Comparison of ENCODE assay signal across 25 cellular contexts in the genomic region with DNA sequence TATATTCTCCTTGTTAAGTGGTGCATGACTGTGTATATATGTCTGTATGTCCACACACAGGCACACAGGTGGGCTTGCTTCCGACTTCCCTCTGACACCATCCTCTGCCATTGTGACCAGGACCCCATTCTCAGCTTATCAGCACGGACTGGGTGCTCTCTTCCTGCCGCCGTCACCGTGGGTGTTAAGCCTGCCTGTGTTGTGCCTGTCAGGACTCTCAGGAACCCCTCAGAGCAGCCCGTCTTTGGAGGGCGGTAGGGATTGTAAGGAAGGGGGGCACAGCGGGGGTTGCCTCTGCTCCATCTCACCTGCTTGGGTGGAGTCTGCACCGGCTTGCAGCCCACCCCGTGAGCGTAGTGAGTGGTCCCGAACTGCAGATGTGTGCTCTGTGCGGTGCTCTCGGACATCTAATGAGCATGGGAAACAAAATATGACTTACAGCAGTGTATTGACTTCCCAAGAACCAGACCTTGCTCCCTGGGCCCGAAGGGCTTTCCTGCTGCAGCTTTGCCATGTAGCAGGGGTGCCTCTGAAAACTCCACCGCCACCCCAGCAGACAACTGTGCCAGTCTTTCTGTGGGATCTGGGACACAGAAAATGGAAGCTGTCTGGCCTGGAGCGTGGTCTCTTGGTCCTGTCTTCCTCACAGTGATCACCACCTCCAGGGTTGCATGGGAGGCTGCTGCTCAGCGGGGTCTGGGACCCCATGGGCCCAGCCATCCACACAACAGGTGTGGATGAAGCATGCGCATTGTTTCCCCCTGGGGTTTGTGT.
"Had no signal": no experiment of that assay in that cellular context is flagged by ENCODE, and none has a peak within 500 bp of the region (broad histone marks: within the 10 kb centered on the region; RNA-seq: fewer than 3 reads in every experiment).

No MANE protein-coding gene starts in this region.

- H3K27ac Mint-ChIP-seq: activated CD4-positive, alpha-beta memory T cell treated with anti-CD3 and anti-CD28 coated beads, Interleukin-2, amount 10 ng/mL, durations not matched to agents 7 days and 5 days; activated CD4-positive, alpha-beta T cell treated with anti-CD3 and anti-CD28 coated beads, Interleukin-2, amount 10 ng/mL, durations not matched to agents 7 days and 5 days; activated naive CD4-positive, alpha-beta T cell treated with anti-CD3 and anti-CD28 coated beads, Interleukin-2, amount 50 U/mL, for 24 hours; activated naive CD8-positive, alpha-beta T cell treated with anti-CD3 and anti-CD28 coated beads, Interleukin-2, amount 50 U/mL, for 24 hours; activated T-helper 2 cell treated with anti-CD3 and anti-CD28 coated beads, Interferon-gamma antibody, Interleukin-2, Interleukin-4, amounts not matched to agents 10 μg/mL and 5 μg/mL and 100 μg/mL, durations not matched to agents 14 hours and 24 hours and 36 hours; memory B cell; natural killer cell; neural progenitor cell; T-helper 17 cell; type B pancreatic cell had no signal

- H3K27ac ChIP-seq: colonic mucosa, dorsolateral prefrontal cortex, neural progenitor cell, right lobe of liver, skin epidermis, testis had no signal

- H3K4me3 Mint-ChIP-seq: activated CD4-positive, alpha-beta memory T cell treated with anti-CD3 and anti-CD28 coated beads, Interleukin-2, amount 10 ng/mL, durations not matched to agents 7 days and 5 days; activated CD4-positive, alpha-beta T cell treated with anti-CD3 and anti-CD28 coated beads, Interleukin-2, amount 10 ng/mL, durations not matched to agents 7 days and 5 days; activated naive CD4-positive, alpha-beta T cell treated with anti-CD3 and anti-CD28 coated beads, Interleukin-2, amount 50 U/mL, for 24 hours; activated naive CD8-positive, alpha-beta T cell treated with anti-CD3 and anti-CD28 coated beads, Interleukin-2, amount 50 U/mL, for 24 hours; memory B cell; natural killer cell; T-helper 17 cell; type B pancreatic cell had no signal

- ATAC-seq: activated naive CD8-positive, alpha-beta T cell treated with anti-CD3 and anti-CD28 coated beads, Interleukin-2, amount 50 U/mL, for 24 hours; gastroesophageal sphincter; natural killer cell; right lobe of liver; stimulated activated naive CD8-positive, alpha-beta T cell treated with anti-CD3 and anti-CD28 coated beads, Interleukin-15, Interleukin-2, amounts not matched to agents 100 U/mL and 50 U/mL, for 24 hours; T-helper 17 cell had no signal

- H3K4me2 ChIP-seq: neural progenitor cell had no signal

- H3K9me3 Mint-ChIP-seq: activated CD4-positive, alpha-beta memory T cell treated with anti-CD3 and anti-CD28 coated beads, Interleukin-2, amount 10 ng/mL, durations not matched to agents 7 days and 5 days; activated CD4-positive, alpha-beta T cell treated with anti-CD3 and anti-CD28 coated beads, Interleukin-2, amount 10 ng/mL, durations not matched to agents 7 days and 5 days; activated naive CD4-positive, alpha-beta T cell treated with anti-CD3 and anti-CD28 coated beads, Interleukin-2, amount 50 U/mL, for 24 hours; activated naive CD8-positive, alpha-beta T cell treated with anti-CD3 and anti-CD28 coated beads, Interleukin-2, amount 50 U/mL, for 24 hours; activated T-helper 2 cell treated with anti-CD3 and anti-CD28 coated beads, Interferon-gamma antibody, Interleukin-2, Interleukin-4, amounts not matched to agents 10 μg/mL and 5 μg/mL and 100 μg/mL, durations not matched to agents 14 hours and 24 hours and 36 hours; memory B cell; natural killer cell; neural progenitor cell; type B pancreatic cell had no signal

- H3K27me3 Mint-ChIP-seq: activated naive CD4-positive, alpha-beta T cell treated with anti-CD3 and anti-CD28 coated beads, Interleukin-2, amount 50 U/mL, for 24 hours; activated naive CD8-positive, alpha-beta T cell treated with anti-CD3 and anti-CD28 coated beads, Interleukin-2, amount 50 U/mL, for 24 hours had no signal

- H3K36me3 ChIP-seq: colonic mucosa, gastroesophageal sphincter, neural progenitor cell, right lobe of liver, vagina had no signal

- H3K36me3 Mint-ChIP-seq: activated naive CD4-positive, alpha-beta T cell treated with anti-CD3 and anti-CD28 coated beads, Interleukin-2, amount 50 U/mL, for 24 hours; memory B cell; natural killer cell; neural progenitor cell; type B pancreatic cell had no signal

- H3K4me1 Mint-ChIP-seq: activated CD4-positive, alpha-beta memory T cell treated with anti-CD3 and anti-CD28 coated beads, Interleukin-2, amount 10 ng/mL, durations not matched to agents 7 days and 5 days; activated CD4-positive, alpha-beta T cell treated with anti-CD3 and anti-CD28 coated beads, Interleukin-2, amount 10 ng/mL, durations not matched to agents 7 days and 5 days; memory B cell; T-helper 17 cell had no signal

- H3K4me3 ChIP-seq: colonic mucosa, dorsolateral prefrontal cortex, gastroesophageal sphincter, neural progenitor cell, right lobe of liver, skin epidermis, testis, vagina had no signal

- H3K4me1 ChIP-seq: colonic mucosa, neural progenitor cell had no signal

- H2AFZ ChIP-seq: neural progenitor cell had no signal

- DNase-seq: activated CD4-positive, alpha-beta memory T cell treated with anti-CD3 and anti-CD28 coated beads, Interleukin-2, amount 10 ng/mL, durations not matched to agents 7 days and 5 days; activated CD4-positive, alpha-beta T cell treated with anti-CD3 and anti-CD28 coated beads, Interleukin-2, amount 10 ng/mL, durations not matched to agents 7 days and 5 days; activated CD4-positive, CD25-positive, alpha-beta regulatory T cell treated with anti-CD3 and anti-CD28 coated beads, Interleukin-2, amount 50 U/mL, for 72 hours; activated naive CD8-positive, alpha-beta T cell treated with anti-CD3 and anti-CD28 coated beads, Interleukin-2, amount 50 U/mL, for 24 hours; activated T-cell treated with anti-CD3 and anti-CD28 coated beads, Interleukin-2, amount 50 U/mL, for 48 hours; amygdala; colonic mucosa; dorsolateral prefrontal cortex; head of caudate nucleus; hippocampal formation; natural killer cell; stimulated activated CD4-positive, alpha-beta T cell treated with anti-CD3 and anti-CD28 coated beads, Interleukin-12 subunit alpha, Interleukin-12 subunit beta, amount 100 ng/mL, for 4 hours; stimulated activated CD4-positive, alpha-beta T cell treated with anti-CD3 and anti-CD28 coated beads, Interleukin-4, amount 100 ng/mL, for 1 hour; stimulated activated naive CD8-positive, alpha-beta T cell treated with anti-CD3 and anti-CD28 coated beads, Interleukin-15, Interleukin-2, amounts not matched to agents 100 U/mL and 50 U/mL, for 24 hours; T-helper 17 cell; testis had no signal

- H3K9me3 ChIP-seq: colonic mucosa, gastroesophageal sphincter, right lobe of liver, testis, vagina had no signal

- H3K9ac ChIP-seq: neural progenitor cell had no signal

- H3K27me3 ChIP-seq: colonic mucosa, dorsolateral prefrontal cortex, gastroesophageal sphincter, neural progenitor cell, right lobe of liver, testis, vagina had no signal
